Comparison of ENCODE assay signal across 23 cellular contexts in genomic region chr1:81155131-81155530, GRCh38.
DNase-seq lines count a peak whose midpoint lies in the region; ATAC-seq and TF ChIP-seq lines count a peak whose summit lies in the region.
"Had no signal": no experiment of that assay in that cellular context is flagged by ENCODE, and none has a peak within 500 bp of the region (broad histone marks: within the 10 kb centered on the region; RNA-seq: fewer than 3 reads in every experiment).

No MANE protein-coding gene starts in this region.

- DNase-seq in ACHN (peak; percentile 5), HCEC 1CT (peak; percentile 74), astrocyte of the hippocampus (ENCODE audit: low read depth, low spot score) (peak; percentile 60), foreskin fibroblast (peak; percentile 43 to 71), putamen (ENCODE audit: low spot score) (no peak), SK-N-DZ (ENCODE audit: low spot score) (no peak)
- DNase-seq: 8988T; activated CD8-positive, alpha-beta T cell treated with anti-CD3 and anti-CD28 coated beads for 36 hours; activated effector memory CD4-positive, alpha-beta T cell treated with anti-CD3 and anti-CD28 coated beads, Interleukin-2, amount 50 U/mL, for 16 hours; activated T-cell treated with anti-CD3 and anti-CD28 coated beads for 4 hours; Calu3; central memory CD4-positive, alpha-beta T cell; left cardiac atrium; mesendoderm; naive B cell; NCI-H2171 treated with DMSO at 0.1 percent for 48 hours; NCI-H69; RPMI8226; upper lobe of right lung had no signal

- in situ Hi-C loops in ACHN (cut with HindIII; ENCODE audit: low pct_ligation_motif_present, low pct_unique_long_range_greater_than_20kb, low sequenced_read_pairs): no loop called here

- no peak for TF ChIP-seq CTCF in foreskin fibroblast (IDR thresholded peaks at IDR 0.05; ENCODE audit: low read depth, low read length)

- H3K4me3 ChIP-seq in foreskin fibroblast (ENCODE audit: low read depth in 1 of 2, low read length in 2 of 2): no peak overlapping the region
- H3K4me3 ChIP-seq: BLaER1 treated with 17β-estradiol and CSF1 and Interleukin-3, amounts not matched to agents 10 nM and 100 nM; upper lobe of right lung had no signal

- no peak for ATAC-seq in HG02623 (IDR thresholded peaks at IDR 0.05; ENCODE audit: unreplicated experiment)
- ATAC-seq in GM19023 (IDR thresholded peaks at IDR 0.05; ENCODE audit: unreplicated experiment): no peak
- ATAC-seq: activated CD8-positive, alpha-beta T cell treated with anti-CD3 and anti-CD28 coated beads for 36 hours; left cardiac atrium; sciatic nerve; upper lobe of right lung had no signal

Comparison
In these comparisons a context has a peak if more than half of its experiments do, and no peak if none do; other contexts are left out.
1. DNase-seq: peak in ACHN (single experiment), HCEC 1CT (single experiment), astrocyte of the hippocampus (single experiment) and foreskin fibroblast (2 of 2); none in putamen (single experiment) and SK-N-DZ (single experiment).